In genomic region chr9:114263853-114264510, GRCh38 we compare ENCODE assay signal across 14 cellular contexts. TPM values are rescaled to one million over a fixed set of nuclear protein-coding genes. Genes with fewer than 3 reads are reported as not detected.
A peak's percentile ranks its signal among the peaks of the same experiment; 100 is the strongest.
DNase-seq lines count a peak whose midpoint lies in the region; ATAC-seq, FAIRE-seq and TF ChIP-seq lines count a peak whose summit lies in the region.
"Had no signal": no experiment of that assay in that cellular context is flagged by ENCODE, and none has a peak within 500 bp of the region (broad histone marks: within the 10 kb centered on the region; RNA-seq: fewer than 3 reads in every experiment).

No MANE protein-coding gene starts in this region.

- TF ChIP-seq CTCF in cardiac fibroblast (IDR thresholded peaks at IDR 0.05; ENCODE audit: low read depth, low read length) = peak; percentile 24
- peak; percentile 34; the same call in 1 of the 2 replicates for TF ChIP-seq CTCF in HepG2 (CRISPR knock-in tag; IDR thresholded peaks at IDR 0.05)
- no peak for TF ChIP-seq CTCF in vagina (IDR thresholded peaks at IDR 0.05)

- WGBS in HepG2 (ENCODE audit: low lambda C conversion rate) = 93% methylated on average over 9 of the region's 21 CpGs

- BruUV-seq in HepG2 (replicated peaks; lab: Mats Ljungman, UMichigan) = no TSS peak

- CTCF ChIA-PET in HepG2 (lab: Yijun Ruan, JAX; ENCODE audit: low intra/inter-chr PET ratio, low total read pairs) = no interaction called here

- no peaks in the 10 kb centered on the region for H4K20me1 ChIP-seq in HepG2 (ENCODE audit: insufficient read depth, low read length)

- peak; percentile 26 for ATAC-seq in Right ventricle myocardium superior (ENCODE audit: poor library complexity)
- no peak for ATAC-seq in Right ventricle myocardium inferior
- ATAC-seq in HepG2 = peak; percentile 15
- ATAC-seq in GM18867 (IDR thresholded peaks at IDR 0.05; ENCODE audit: unreplicated experiment) = no peak
- no peak for ATAC-seq in GM18519 (IDR thresholded peaks at IDR 0.05; ENCODE audit: low FRiP score, unreplicated experiment)

- H3K27ac ChIP-seq in HepG2 (ENCODE audit: extremely low read length, insufficient read depth, low read length) = no peak overlapping the region
- peak overlapping the region; percentile 15 for H3K27ac ChIP-seq in vagina
- H3K27ac ChIP-seq: coronary artery, neutrophil, PC-9, upper lobe of right lung had no signal

- no peak for TF ChIP-seq EP300 in HepG2 (IDR thresholded peaks at IDR 0.05; ENCODE audit: low read depth in 2 of 2, low read length in 2 of 2)
- no peak for TF ChIP-seq EP300 in HepG2 (CRISPR knock-in tag; IDR thresholded peaks at IDR 0.05; ENCODE audit: borderline replicate concordance)

- no peaks in the 10 kb centered on the region for H3K9me3 ChIP-seq in HepG2 (ENCODE audit: low read length)
- H3K9me3 ChIP-seq in vagina = no peaks in the 10 kb centered on the region
- H3K9me3 ChIP-seq: neutrophil, upper lobe of right lung had no signal

- peaks cover 29 to 93% of the 10 kb centered on the region in 2 experiments for H3K36me3 ChIP-seq in HepG2 (replicated peaks in 1 of 2; ENCODE audit: control insufficient read depth in 1 of 2, insufficient read depth in 2 of 2, low read length in 2 of 2)
- H3K36me3 ChIP-seq in vagina = no peaks in the 10 kb centered on the region
- H3K36me3 ChIP-seq: neutrophil, upper lobe of right lung had no signal

- no peaks in the 10 kb centered on the region for H3K27me3 ChIP-seq in HepG2 (ENCODE audit: control insufficient read depth in 1 of 2, insufficient read depth in 2 of 2, low read length in 2 of 2)
- H3K27me3 ChIP-seq in vagina = no peaks in the 10 kb centered on the region
- H3K27me3 ChIP-seq: upper lobe of right lung had no signal

- H3K4me1 ChIP-seq in HepG2 (ENCODE audit: insufficient read depth, low read length) (peaks cover 19% of the 10 kb centered on the region), vagina (no peaks in the 10 kb centered on the region)

- TF ChIP-seq POLR2A in HepG2 (IDR thresholded peaks at IDR 0.05; ENCODE audit: insufficient read depth in 1 of 2, low read depth in 2 of 2, low read length in 2 of 2) = no peak
- no peak for TF ChIP-seq POLR2A in vagina (IDR thresholded peaks at IDR 0.05)
- no peak for TF ChIP-seq POLR2A in GM12891 (IDR thresholded peaks at IDR 0.05; ENCODE audit: low read depth, low read length)

- FAIRE-seq in HepG2 (lab: Jason Lieb, UNC) = no peak
- no peak for FAIRE-seq in GM12891 (lab: Jason Lieb, UNC)

- intact Hi-C loops in Right ventricle myocardium superior (cut with DNase I) (no loop called here), Right ventricle myocardium inferior (cut with DNase I) (no loop called here), HepG2 (cut with micrococcal nuclease; ENCODE audit: unreplicated experiment) (no loop called here), vagina (cut with DNase I) (no loop called here)

- no peak overlapping the region for H3K4me2 ChIP-seq in HepG2 (ENCODE audit: low read depth, low read length)
- H3K4me2 ChIP-seq: PC-9 had no signal

- in situ Hi-C loops in HepG2 (cut with HindIII; ENCODE audit: extremely low pct_ligation_motif_present, low pct_unique_long_range_greater_than_20kb) = no loop called here

- H3K9ac ChIP-seq in HepG2 (ENCODE audit: insufficient read depth, low read depth, low read length) = no peak overlapping the region

- DNase-seq in Right ventricle myocardium superior = no peak
- DNase-seq in Right ventricle myocardium inferior (ENCODE audit: missing footprints) = no peak
- peak in 1 of 2 donors; percentile 27 for DNase-seq in cardiac fibroblast (ENCODE audit: low read depth in 2 of 2)
- no peak for DNase-seq in HepG2 (ENCODE audit: low spot score)
- DNase-seq in vagina (ENCODE audit: extremely low spot score in 2 of 2) = no peak
- no peak for DNase-seq in GM12891 (ENCODE audit: insufficient read length, low spot score)
- DNase-seq: PC-9, T-helper 9 cell, upper lobe of right lung had no signal

- no peak for TF ChIP-seq RAD21 in HepG2 (CRISPR knock-in tag; IDR thresholded peaks at IDR 0.05)

- no peak overlapping the region for H2AFZ ChIP-seq in HepG2 (ENCODE audit: low read length)
- H2AFZ ChIP-seq: PC-9 had no signal

- POLR2A ChIA-PET in HepG2 (lab: Yijun Ruan, JAX) = no interaction called here

- H3K4me3 ChIP-seq in cardiac fibroblast (replicated peaks in 1 of 2; ENCODE audit: low read depth in 2 of 2, low read length in 2 of 2) (no peak overlapping the region), HepG2 (replicated peaks in 1 of 3; ENCODE audit: insufficient read depth in 1 of 3, low read depth in 2 of 3, low read length in 3 of 3) (no peak overlapping the region), vagina (no peak overlapping the region)
- H3K4me3 ChIP-seq: coronary artery, PC-9, upper lobe of right lung had no signal

- H3K79me2 ChIP-seq in HepG2 (ENCODE audit: insufficient read depth, low read length) = no peaks in the 10 kb centered on the region

TF ChIP-seq in GM12891, 5 proteins besides CTCF, POLR2A, EP300 and RAD21:
- TF ChIP-seq PAX5 (IDR thresholded peaks at IDR 0.05; ENCODE audit: insufficient read depth, low read length, severe bottlenecking) = no peak
- TF ChIP-seq POLR2AphosphoS5 (IDR thresholded peaks at IDR 0.05; ENCODE audit: low read depth, low read length) = no peak
- TF ChIP-seq POU2F2 (IDR thresholded peaks at IDR 0.05; ENCODE audit: low read depth, low read length) = no peak
- no peak for TF ChIP-seq TAF1 (IDR thresholded peaks at IDR 0.05; ENCODE audit: low read depth, low read length)
- TF ChIP-seq SPI1 (IDR thresholded peaks at IDR 0.05; ENCODE audit: low read depth, low read length) = no peak

RNA-seq across cellular contexts. Expression of gene ORM1, which starts 58.9 kb away (rescaled TPM):
- total RNA-seq in Right ventricle myocardium superior = 1.2 TPM
- total RNA-seq in Right ventricle myocardium inferior = 0.51 TPM
- 327 and 699 TPM in 2 replicates for total RNA-seq in HepG2 (2016; rRNA removed; fragmentation: Illumina TruSeq; extraction: Trizol)
- 148 and 154 TPM in 2 replicates for total RNA-seq in HepG2 (2016; cell fraction: cytosol; rRNA removed; fragmentation: Illumina TruSeq; extraction: Trizol; ENCODE audit: low read depth)
- 343 and 706 TPM in 2 replicates for total RNA-seq in HepG2 (2016; cell fraction: insoluble cytoplasmic fraction; rRNA removed; fragmentation: Illumina TruSeq; extraction: Trizol)
- total RNA-seq in HepG2 (2016; cell fraction: membrane; rRNA removed; fragmentation: Illumina TruSeq; extraction: Trizol) = 103 and 109 TPM in 2 replicates
- 507 and 557 TPM in 2 replicates for total RNA-seq in HepG2 (2016; cell fraction: nucleus; rRNA removed; fragmentation: Illumina TruSeq; extraction: Trizol)
- polyA plus RNA-seq in HepG2 (2011; rRNA removed) = 1,180 and 1,355 TPM in 2 replicates
- polyA plus RNA-seq in HepG2 (2011; cell fraction: cytosol; rRNA removed) = 1,385 and 1,736 TPM in 2 replicates
- 375 and 530 TPM in 2 replicates for polyA plus RNA-seq in HepG2 (2011; cell fraction: nucleus; rRNA removed)
- polyA plus RNA-seq in HepG2 (2012) = 373 and 660 TPM in 2 replicates
- polyA plus RNA-seq in HepG2 (2016; cell fraction: cytosol; fragmentation: Illumina TruSeq; extraction: Trizol; ENCODE audit: low read depth) = 188 and 210 TPM in 2 replicates
- polyA plus RNA-seq in HepG2 (2016; cell fraction: insoluble cytoplasmic fraction; fragmentation: Illumina TruSeq; extraction: Trizol; ENCODE audit: low read depth) = 388 and 407 TPM in 2 replicates
- 103 and 105 TPM in 2 replicates for polyA plus RNA-seq in HepG2 (2016; cell fraction: membrane; fragmentation: Illumina TruSeq; extraction: Trizol; ENCODE audit: low read depth)
- polyA plus RNA-seq in HepG2 (2016; cell fraction: nucleus; fragmentation: Illumina TruSeq; extraction: Trizol; ENCODE audit: insufficient read depth, low read depth) = 956 and 1,026 TPM in 2 replicates
- polyA minus RNA-seq in HepG2 (2011; rRNA and poly(A)+ RNA removed; ENCODE audit: low replicate concordance) = 0.30 and 495 TPM in 2 replicates
- 195 and 257 TPM in 2 replicates for polyA minus RNA-seq in HepG2 (2011; cell fraction: cytosol; rRNA and poly(A)+ RNA removed)
- polyA minus RNA-seq in HepG2 (2011; cell fraction: nucleus; rRNA and poly(A)+ RNA removed) = 78.8 and 152 TPM in 2 replicates
- not detected for total RNA-seq in vagina
- polyA plus RNA-seq in GM12891 (2012; ENCODE audit: low read depth, missing spikeins) = not detected
- total RNA-seq: activated naive CD4-positive, alpha-beta T cell treated with anti-CD3 and anti-CD28 coated beads, Interleukin-2, amount 50 U/mL, for 72 hours; PC-9 had no signal

Comparison
In these comparisons a context has a peak if more than half of its experiments do, and no peak if none do; other contexts are left out.
1. ATAC-seq: peak in Right ventricle myocardium superior (single experiment) and HepG2 (single experiment); none in Right ventricle myocardium inferior (single experiment), GM18867 (single experiment) and GM18519 (single experiment).
2. CTCF ChIP-seq: peak in cardiac fibroblast (single experiment) and HepG2 (single experiment); none in vagina (0 of 3).
3. RNA of gene ORM1, which starts 58.9 kb away (total RNA-seq): 103 to 706 TPM in HepG2; 1.2 TPM in Right ventricle myocardium superior (single experiment), 0.51 TPM in Right ventricle myocardium inferior (single experiment) and not detected in vagina (single experiment); every median in the first group is over 10 times any median in the second.